Comparison of ENCODE assay signal across 2 cellular contexts in the genomic region with DNA sequence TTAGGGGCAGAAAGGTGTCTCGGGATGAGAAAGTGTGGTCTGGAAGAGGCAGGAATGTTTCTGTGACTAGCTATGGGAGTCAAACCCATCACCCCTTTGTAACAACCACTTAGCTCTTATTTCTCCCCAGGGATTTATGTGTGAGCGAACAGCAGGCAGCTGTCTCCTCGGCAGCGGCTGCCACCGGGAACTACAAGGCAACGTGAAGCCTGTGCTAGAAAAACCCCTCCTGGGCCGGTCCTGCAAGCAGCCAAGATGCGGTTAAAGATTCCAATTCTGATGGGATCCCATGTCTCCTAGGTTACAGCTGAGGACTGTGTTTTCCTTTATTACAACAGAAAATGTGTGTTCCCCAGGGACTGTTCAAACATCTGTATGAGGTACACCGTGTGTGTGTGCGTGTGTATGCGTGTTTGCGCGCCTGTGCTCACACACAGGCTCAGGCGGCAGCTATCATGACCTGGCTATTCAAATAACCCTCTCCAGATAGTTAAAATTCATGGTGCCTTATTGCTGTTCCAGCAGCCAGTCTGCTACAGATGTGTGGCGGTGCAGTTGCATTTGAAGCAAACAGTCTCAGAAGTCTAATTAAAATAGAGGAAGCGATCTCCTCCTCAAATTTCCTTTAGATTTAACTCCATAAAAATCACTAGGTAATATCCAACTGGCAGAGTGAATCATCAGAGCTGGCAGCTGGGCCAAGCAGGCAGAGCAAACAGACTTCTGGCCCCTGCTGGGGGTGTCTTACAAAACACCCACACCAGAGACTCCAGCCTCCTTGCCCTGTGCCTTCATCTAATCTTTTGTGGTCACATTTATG.
TF ChIP-seq lines count a peak whose summit lies in the region.

No MANE protein-coding gene starts in this region.

TF ChIP-seq in liver, 16 proteins besides CTCF, POLR2A, EP300 and RAD21:
- TF ChIP-seq, protein P1, sequence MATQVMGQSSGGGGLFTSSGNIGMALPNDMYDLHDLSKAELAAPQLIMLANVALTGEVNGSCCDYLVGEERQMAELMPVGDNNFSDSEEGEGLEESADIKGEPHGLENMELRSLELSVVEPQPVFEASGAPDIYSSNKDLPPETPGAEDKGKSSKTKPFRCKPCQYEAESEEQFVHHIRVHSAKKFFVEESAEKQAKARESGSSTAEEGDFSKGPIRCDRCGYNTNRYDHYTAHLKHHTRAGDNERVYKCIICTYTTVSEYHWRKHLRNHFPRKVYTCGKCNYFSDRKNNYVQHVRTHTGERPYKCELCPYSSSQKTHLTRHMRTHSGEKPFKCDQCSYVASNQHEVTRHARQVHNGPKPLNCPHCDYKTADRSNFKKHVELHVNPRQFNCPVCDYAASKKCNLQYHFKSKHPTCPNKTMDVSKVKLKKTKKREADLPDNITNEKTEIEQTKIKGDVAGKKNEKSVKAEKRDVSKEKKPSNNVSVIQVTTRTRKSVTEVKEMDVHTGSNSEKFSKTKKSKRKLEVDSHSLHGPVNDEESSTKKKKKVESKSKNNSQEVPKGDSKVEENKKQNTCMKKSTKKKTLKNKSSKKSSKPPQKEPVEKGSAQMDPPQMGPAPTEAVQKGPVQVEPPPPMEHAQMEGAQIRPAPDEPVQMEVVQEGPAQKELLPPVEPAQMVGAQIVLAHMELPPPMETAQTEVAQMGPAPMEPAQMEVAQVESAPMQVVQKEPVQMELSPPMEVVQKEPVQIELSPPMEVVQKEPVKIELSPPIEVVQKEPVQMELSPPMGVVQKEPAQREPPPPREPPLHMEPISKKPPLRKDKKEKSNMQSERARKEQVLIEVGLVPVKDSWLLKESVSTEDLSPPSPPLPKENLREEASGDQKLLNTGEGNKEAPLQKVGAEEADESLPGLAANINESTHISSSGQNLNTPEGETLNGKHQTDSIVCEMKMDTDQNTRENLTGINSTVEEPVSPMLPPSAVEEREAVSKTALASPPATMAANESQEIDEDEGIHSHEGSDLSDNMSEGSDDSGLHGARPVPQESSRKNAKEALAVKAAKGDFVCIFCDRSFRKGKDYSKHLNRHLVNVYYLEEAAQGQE (IDR thresholded peaks at IDR 0.05), result peak; percentile 15
- TF ChIP-seq RXRA (IDR thresholded peaks at IDR 0.05) (peak; percentile 8 to 22), GABPA (IDR thresholded peaks at IDR 0.05 in 1 of 2, conservative IDR thresholded peaks at IDR 0.05 in 1 of 2) (no peak), HNF4A (conservative IDR thresholded peaks at IDR 0.05) (peak; percentile 10 to 29), JUND (IDR thresholded peaks at IDR 0.05) (peak in 1 of 2 donors; percentile 83), SP1 (IDR thresholded peaks at IDR 0.05) (peak; percentile 31), EGR1 (IDR thresholded peaks at IDR 0.05; ENCODE audit: low read depth in 2 of 2) (no peak), YY1 (IDR thresholded peaks at IDR 0.05) (peak; percentile 43)
- TF ChIP-seq, protein P2, sequence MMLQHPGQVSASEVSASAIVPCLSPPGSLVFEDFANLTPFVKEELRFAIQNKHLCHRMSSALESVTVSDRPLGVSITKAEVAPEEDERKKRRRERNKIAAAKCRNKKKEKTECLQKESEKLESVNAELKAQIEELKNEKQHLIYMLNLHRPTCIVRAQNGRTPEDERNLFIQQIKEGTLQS (IDR thresholded peaks at IDR 0.05), result peak; percentile 20

TF ChIP-seq in HepG2, 621 proteins besides CTCF, POLR2A, EP300 and RAD21 (continued from another document):
- TF ChIP-seq, protein P3, sequence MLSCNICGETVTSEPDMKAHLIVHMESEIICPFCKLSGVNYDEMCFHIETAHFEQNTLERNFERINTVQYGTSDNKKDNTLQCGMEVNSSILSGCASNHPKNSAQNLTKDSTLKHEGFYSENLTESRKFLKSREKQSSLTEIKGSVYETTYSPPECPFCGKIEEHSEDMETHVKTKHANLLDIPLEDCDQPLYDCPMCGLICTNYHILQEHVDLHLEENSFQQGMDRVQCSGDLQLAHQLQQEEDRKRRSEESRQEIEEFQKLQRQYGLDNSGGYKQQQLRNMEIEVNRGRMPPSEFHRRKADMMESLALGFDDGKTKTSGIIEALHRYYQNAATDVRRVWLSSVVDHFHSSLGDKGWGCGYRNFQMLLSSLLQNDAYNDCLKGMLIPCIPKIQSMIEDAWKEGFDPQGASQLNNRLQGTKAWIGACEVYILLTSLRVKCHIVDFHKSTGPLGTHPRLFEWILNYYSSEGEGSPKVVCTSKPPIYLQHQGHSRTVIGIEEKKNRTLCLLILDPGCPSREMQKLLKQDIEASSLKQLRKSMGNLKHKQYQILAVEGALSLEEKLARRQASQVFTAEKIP (CRISPR knock-in tag; IDR thresholded peaks at IDR 0.05; ENCODE audit: borderline replicate concordance), result no peak
- TF ChIP-seq FOSL1 (CRISPR knock-in tag; IDR thresholded peaks at IDR 0.05; ENCODE audit: borderline replicate concordance), result no peak
- TF ChIP-seq SMARCE1 (IDR thresholded peaks at IDR 0.05; ENCODE audit: borderline replicate concordance), result no peak
- TF ChIP-seq MATR3 (CRISPR knock-in tag; IDR thresholded peaks at IDR 0.05), result no peak
- no peak for TF ChIP-seq NR1H2 (CRISPR knock-in tag; IDR thresholded peaks at IDR 0.05; ENCODE audit: borderline replicate concordance, low read depth)
- TF ChIP-seq, protein P4, sequence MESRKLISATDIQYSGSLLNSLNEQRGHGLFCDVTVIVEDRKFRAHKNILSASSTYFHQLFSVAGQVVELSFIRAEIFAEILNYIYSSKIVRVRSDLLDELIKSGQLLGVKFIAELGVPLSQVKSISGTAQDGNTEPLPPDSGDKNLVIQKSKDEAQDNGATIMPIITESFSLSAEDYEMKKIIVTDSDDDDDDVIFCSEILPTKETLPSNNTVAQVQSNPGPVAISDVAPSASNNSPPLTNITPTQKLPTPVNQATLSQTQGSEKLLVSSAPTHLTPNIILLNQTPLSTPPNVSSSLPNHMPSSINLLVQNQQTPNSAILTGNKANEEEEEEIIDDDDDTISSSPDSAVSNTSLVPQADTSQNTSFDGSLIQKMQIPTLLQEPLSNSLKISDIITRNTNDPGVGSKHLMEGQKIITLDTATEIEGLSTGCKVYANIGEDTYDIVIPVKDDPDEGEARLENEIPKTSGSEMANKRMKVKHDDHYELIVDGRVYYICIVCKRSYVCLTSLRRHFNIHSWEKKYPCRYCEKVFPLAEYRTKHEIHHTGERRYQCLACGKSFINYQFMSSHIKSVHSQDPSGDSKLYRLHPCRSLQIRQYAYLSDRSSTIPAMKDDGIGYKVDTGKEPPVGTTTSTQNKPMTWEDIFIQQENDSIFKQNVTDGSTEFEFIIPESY (CRISPR knock-in tag; IDR thresholded peaks at IDR 0.05), result no peak
